Comparison of ENCODE assay signal across 11 cellular contexts in the genomic region with DNA sequence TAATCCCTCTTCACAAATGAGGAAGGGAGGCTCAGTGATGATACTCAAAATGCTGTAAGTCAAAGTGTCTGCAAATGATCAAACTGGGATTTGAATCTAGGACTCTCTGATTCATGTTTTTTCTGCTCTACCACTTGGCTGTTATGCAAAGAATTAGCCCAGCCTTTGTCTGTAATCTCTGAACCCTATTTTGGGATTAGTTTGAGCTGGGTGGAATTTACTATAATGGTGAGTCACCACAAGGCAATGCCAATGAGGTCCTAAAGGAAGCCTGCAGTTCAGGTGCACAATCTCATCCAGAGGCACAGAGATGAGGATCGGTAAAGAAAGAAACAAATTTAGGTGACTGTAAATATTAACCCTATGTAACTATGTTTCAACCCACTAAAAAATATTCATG. TPM values are rescaled to one million over a fixed set of nuclear protein-coding genes. Genes with fewer than 3 reads are reported as not detected.
A peak's percentile ranks its signal among the peaks of the same experiment; 100 is the strongest.
DNase-seq lines count a peak whose midpoint lies in the region; ATAC-seq and TF ChIP-seq lines count a peak whose summit lies in the region.
"Had no signal": no experiment of that assay in that cellular context is flagged by ENCODE, and none has a peak within 500 bp of the region (broad histone marks: within the 10 kb centered on the region; RNA-seq: fewer than 3 reads in every experiment).

No MANE protein-coding gene starts in this region.

- no peaks in the 10 kb centered on the region for H3K36me3 ChIP-seq in PC-9 (ENCODE audit: low read depth)
- H3K36me3 ChIP-seq in trophoblast cell (ENCODE audit: control insufficient read depth in 1 of 2, insufficient read depth in 2 of 2, low read length in 2 of 2), result no peaks in the 10 kb centered on the region

- no peak overlapping the region for H3K4me3 ChIP-seq in PC-9
- H3K4me3 ChIP-seq in fibroblast of the aortic adventitia (ENCODE audit: low read depth, low read length), result no peak overlapping the region
- no peak overlapping the region for H3K4me3 ChIP-seq in trophoblast cell (ENCODE audit: low read depth, low read length)
- H3K4me3 ChIP-seq: dorsolateral prefrontal cortex had no signal

- peak; percentile 46 for DNase-seq in GM03348 (ENCODE audit: low spot score)
- DNase-seq in PC-9, result peak; percentile 47 to 94
- DNase-seq in fibroblast of the aortic adventitia (ENCODE audit: low read depth), result peak; percentile 81
- peak; percentile 40 to 79 for DNase-seq in trophoblast cell
- no peak for DNase-seq in hippocampal formation (lab: John Stamatoyannopoulos, UW)
- no peak for DNase-seq in posterior cingulate gyrus
- DNase-seq: activated effector memory CD4-positive, alpha-beta T cell treated with anti-CD3 and anti-CD28 coated beads, Interleukin-2, amount 50 U/mL, for 16 hours; dorsolateral prefrontal cortex; NCI-H345; stimulated activated CD4-positive, alpha-beta T cell treated with anti-CD3 and anti-CD28 coated beads, Interleukin-2, amount 100 ng/mL, for 24 hours had no signal

- H4K12ac ChIP-seq in trophoblast cell (ENCODE audit: low read depth, low read length), result no peak overlapping the region

- no TSS peak for BruUV-seq in PC-9 (replicated peaks; lab: Mats Ljungman, UMichigan)

- intact Hi-C loops in PC-9 (cut with micrococcal nuclease; ENCODE audit: unreplicated experiment), result loop anchor here (1.0 to 5.0 kb wide), 2 partner anchors 14 to 53 kb away; no protein-coding TSS in a partner anchor
- intact Hi-C loops in posterior cingulate gyrus (cut with DNase I), result no loop called here

- CTCF ChIA-PET in PC-9 (lab: Charles Lee), result interaction anchor here (0.5 kb wide), 1 partner anchor 44 kb away, joined by 3 read pairs; no protein-coding TSS in a partner anchor

- H2BK120ac ChIP-seq in trophoblast cell (ENCODE audit: insufficient read depth, low read length, poor library complexity), result no peak overlapping the region

- no peak overlapping the region for H3K9ac ChIP-seq in trophoblast cell (ENCODE audit: low read length)

- H3K27ac ChIP-seq in PC-9 (peak overlapping the region; percentile 21; the same call in 1 of the 2 replicates), trophoblast cell (ENCODE audit: low read depth, low read length) (peak overlapping the region; percentile 26)
- H3K27ac ChIP-seq: dorsolateral prefrontal cortex had no signal

- H4K91ac ChIP-seq in trophoblast cell (ENCODE audit: low read depth, low read length), result no peak overlapping the region

- H2BK5ac ChIP-seq in trophoblast cell (ENCODE audit: low read depth, low read length, poor library complexity), result no peak overlapping the region

- no peak overlapping the region for H4K8ac ChIP-seq in trophoblast cell (ENCODE audit: low read depth, low read length)

- H3K4ac ChIP-seq in trophoblast cell (ENCODE audit: low read depth, low read length), result no peak overlapping the region

- no CpG with 5 or more reads among the region's 1 CpG for WGBS in trophoblast cell (ENCODE audit: extremely low coverage, insufficient coverage, insufficient read length)

- H3K14ac ChIP-seq in trophoblast cell (ENCODE audit: low read length), result no peak overlapping the region

- peak overlapping the region; percentile 45 for H3K4me2 ChIP-seq in PC-9
- no peak overlapping the region for H3K4me2 ChIP-seq in trophoblast cell (ENCODE audit: low read length)

- peaks cover 27% of the 10 kb centered on the region; the same call in 1 of the 2 replicates for H3F3A ChIP-seq in PC-9 (ENCODE audit: insufficient read depth, low read depth)

- H3K9me3 ChIP-seq in PC-9 (ENCODE audit: insufficient read depth, low read depth) (no peaks in the 10 kb centered on the region), trophoblast cell (ENCODE audit: insufficient read depth, low read depth, low read length) (peaks cover 1% of the 10 kb centered on the region)

- H3K9me2 ChIP-seq in PC-9 (ENCODE audit: insufficient read depth), result no peaks in the 10 kb centered on the region

- no peak for ATAC-seq in GM21723 (IDR thresholded peaks at IDR 0.05; ENCODE audit: unreplicated experiment)

- no peak overlapping the region for H2AK5ac ChIP-seq in trophoblast cell (ENCODE audit: low read length)

- H3K4me1 ChIP-seq in PC-9 (replicated peaks; ENCODE audit: insufficient read depth) (peaks cover 40% of the 10 kb centered on the region), trophoblast cell (ENCODE audit: control insufficient read depth in 1 of 2, insufficient read depth in 2 of 2, low read length in 2 of 2) (peaks cover 4 to 13% of the 10 kb centered on the region in 2 experiments)

- no peaks in the 10 kb centered on the region for H3K27me3 ChIP-seq in PC-9 (ENCODE audit: insufficient read depth, low read depth)
- no peaks in the 10 kb centered on the region for H3K27me3 ChIP-seq in trophoblast cell (ENCODE audit: insufficient read depth, low read length)
- H3K27me3 ChIP-seq: dorsolateral prefrontal cortex had no signal

- H3K18ac ChIP-seq in trophoblast cell (ENCODE audit: low read length), result no peak overlapping the region

- TF ChIP-seq CTCF in PC-9 (conservative IDR thresholded peaks at IDR 0.05), result no peak
- TF ChIP-seq CTCF in fibroblast of the aortic adventitia (IDR thresholded peaks at IDR 0.05; ENCODE audit: insufficient read depth, low read length), result no peak

- no peak overlapping the region for H2BK12ac ChIP-seq in trophoblast cell (ENCODE audit: low read length)

- H2AFZ ChIP-seq in PC-9 (no peak overlapping the region), trophoblast cell (ENCODE audit: insufficient read depth, low read length, poor library complexity) (no peak overlapping the region)

- H3K79me1 ChIP-seq in trophoblast cell (ENCODE audit: low read length), result peaks cover 14% of the 10 kb centered on the region

- H4K20me1 ChIP-seq in PC-9 (ENCODE audit: insufficient read depth), result no peaks in the 10 kb centered on the region

- H3K79me2 ChIP-seq in PC-9 (ENCODE audit: low read depth) (no peaks in the 10 kb centered on the region), trophoblast cell (ENCODE audit: control insufficient read depth, insufficient read depth, low read length, poor library complexity) (no peaks in the 10 kb centered on the region)

- no peak overlapping the region for H3K23ac ChIP-seq in trophoblast cell (ENCODE audit: low read length)

- POLR2A ChIA-PET in PC-9 (lab: Charles Lee; ENCODE audit: unreplicated experiment), result interaction anchor here (0.6 kb wide), 1 partner anchor 21 kb away, joined by 3 read pairs; no protein-coding TSS in a partner anchor

RNA-seq across cellular contexts. Expression of gene RFK, which starts 29.2 kb away (rescaled TPM):
- 20.6 and 24.4 TPM in 2 replicates for total RNA-seq in PC-9 (2021)
- total RNA-seq in fibroblast of the aortic adventitia (ENCODE audit: low replicate concordance), result 9.6 and 28.7 TPM in 2 replicates
- polyA plus RNA-seq in trophoblast cell (2013), result 90.5 and 91.8 TPM in 2 replicates

Comparison
In these comparisons a context has a peak if more than half of its experiments do, and no peak if none do; other contexts are left out.
1. DNase-seq: peak in GM03348 (single experiment), PC-9 (2 of 2), fibroblast of the aortic adventitia (single experiment) and trophoblast cell (2 of 2); none in hippocampal formation (0 of 2) and posterior cingulate gyrus (0 of 10).